Comparison of ENCODE assay signal across 1 cellular context in genomic region chr16:19131809-19132777, GRCh38.
TF ChIP-seq lines count a peak whose summit lies in the region.

No MANE protein-coding gene starts in this region.

TF ChIP-seq in GM23338, 12 proteins besides CTCF, POLR2A, EP300 and RAD21 (continued from another document):
- TF ChIP-seq, protein P1, sequence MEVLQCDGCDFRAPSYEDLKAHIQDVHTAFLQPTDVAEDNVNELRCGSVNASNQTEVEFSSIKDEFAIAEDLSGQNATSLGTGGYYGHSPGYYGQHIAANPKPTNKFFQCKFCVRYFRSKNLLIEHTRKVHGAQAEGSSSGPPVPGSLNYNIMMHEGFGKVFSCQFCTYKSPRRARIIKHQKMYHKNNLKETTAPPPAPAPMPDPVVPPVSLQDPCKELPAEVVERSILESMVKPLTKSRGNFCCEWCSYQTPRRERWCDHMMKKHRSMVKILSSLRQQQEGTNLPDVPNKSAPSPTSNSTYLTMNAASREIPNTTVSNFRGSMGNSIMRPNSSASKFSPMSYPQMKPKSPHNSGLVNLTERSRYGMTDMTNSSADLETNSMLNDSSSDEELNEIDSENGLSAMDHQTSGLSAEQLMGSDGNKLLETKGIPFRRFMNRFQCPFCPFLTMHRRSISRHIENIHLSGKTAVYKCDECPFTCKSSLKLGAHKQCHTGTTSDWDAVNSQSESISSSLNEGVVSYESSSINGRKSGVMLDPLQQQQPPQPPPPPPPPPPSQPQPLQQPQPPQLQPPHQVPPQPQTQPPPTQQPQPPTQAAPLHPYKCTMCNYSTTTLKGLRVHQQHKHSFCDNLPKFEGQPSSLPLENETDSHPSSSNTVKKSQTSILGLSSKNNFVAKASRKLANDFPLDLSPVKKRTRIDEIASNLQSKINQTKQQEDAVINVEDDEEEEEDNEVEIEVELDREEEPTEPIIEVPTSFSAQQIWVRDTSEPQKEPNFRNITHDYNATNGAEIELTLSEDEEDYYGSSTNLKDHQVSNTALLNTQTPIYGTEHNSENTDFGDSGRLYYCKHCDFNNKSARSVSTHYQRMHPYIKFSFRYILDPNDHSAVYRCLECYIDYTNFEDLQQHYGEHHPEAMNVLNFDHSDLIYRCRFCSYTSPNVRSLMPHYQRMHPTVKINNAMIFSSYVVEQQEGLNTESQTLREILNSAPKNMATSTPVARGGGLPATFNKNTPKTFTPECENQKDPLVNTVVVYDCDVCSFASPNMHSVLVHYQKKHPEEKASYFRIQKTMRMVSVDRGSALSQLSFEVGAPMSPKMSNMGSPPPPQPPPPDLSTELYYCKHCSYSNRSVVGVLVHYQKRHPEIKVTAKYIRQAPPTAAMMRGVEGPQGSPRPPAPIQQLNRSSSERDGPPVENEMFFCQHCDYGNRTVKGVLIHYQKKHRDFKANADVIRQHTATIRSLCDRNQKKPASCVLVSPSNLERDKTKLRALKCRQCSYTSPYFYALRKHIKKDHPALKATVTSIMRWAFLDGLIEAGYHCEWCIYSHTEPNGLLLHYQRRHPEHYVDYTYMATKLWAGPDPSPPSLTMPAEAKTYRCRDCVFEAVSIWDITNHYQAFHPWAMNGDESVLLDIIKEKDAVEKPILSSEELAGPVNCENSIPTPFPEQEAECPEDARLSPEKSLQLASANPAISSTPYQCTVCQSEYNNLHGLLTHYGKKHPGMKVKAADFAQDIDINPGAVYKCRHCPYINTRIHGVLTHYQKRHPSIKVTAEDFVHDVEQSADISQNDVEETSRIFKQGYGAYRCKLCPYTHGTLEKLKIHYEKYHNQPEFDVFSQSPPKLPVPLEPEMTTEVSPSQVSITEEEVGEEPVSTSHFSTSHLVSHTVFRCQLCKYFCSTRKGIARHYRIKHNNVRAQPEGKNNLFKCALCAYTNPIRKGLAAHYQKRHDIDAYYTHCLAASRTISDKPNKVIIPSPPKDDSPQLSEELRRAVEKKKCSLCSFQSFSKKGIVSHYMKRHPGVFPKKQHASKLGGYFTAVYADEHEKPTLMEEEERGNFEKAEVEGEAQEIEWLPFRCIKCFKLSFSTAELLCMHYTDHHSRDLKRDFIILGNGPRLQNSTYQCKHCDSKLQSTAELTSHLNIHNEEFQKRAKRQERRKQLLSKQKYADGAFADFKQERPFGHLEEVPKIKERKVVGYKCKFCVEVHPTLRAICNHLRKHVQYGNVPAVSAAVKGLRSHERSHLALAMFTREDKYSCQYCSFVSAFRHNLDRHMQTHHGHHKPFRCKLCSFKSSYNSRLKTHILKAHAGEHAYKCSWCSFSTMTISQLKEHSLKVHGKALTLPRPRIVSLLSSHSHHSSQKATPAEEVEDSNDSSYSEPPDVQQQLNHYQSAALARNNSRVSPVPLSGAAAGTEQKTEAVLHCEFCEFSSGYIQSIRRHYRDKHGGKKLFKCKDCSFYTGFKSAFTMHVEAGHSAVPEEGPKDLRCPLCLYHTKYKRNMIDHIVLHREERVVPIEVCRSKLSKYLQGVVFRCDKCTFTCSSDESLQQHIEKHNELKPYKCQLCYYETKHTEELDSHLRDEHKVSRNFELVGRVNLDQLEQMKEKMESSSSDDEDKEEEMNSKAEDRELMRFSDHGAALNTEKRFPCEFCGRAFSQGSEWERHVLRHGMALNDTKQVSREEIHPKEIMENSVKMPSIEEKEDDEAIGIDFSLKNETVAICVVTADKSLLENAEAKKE (CRISPR knock-in tag; IDR thresholded peaks at IDR 0.05), result no peak
- no peak for TF ChIP-seq ZNF114 (CRISPR knock-in tag; IDR thresholded peaks at IDR 0.05)
- no peak for TF ChIP-seq JUNB (IDR thresholded peaks at IDR 0.05; ENCODE audit: unreplicated experiment)
